Comparison of ENCODE assay signal across 1 cellular context in genomic region chr2:142742301-142743214, GRCh38.
TF ChIP-seq lines count a peak whose summit lies in the region.

No MANE protein-coding gene starts in this region.

TF ChIP-seq in HepG2, 621 proteins besides CTCF, POLR2A, EP300 and RAD21 (continued from another document):
- TF ChIP-seq GPBP1L1 (CRISPR knock-in tag; IDR thresholded peaks at IDR 0.05), result no peak
- no peak for TF ChIP-seq ARNTL (CRISPR knock-in tag; IDR thresholded peaks at IDR 0.05)
- TF ChIP-seq MIER3 (CRISPR knock-in tag; IDR thresholded peaks at IDR 0.05; ENCODE audit: borderline replicate concordance), result no peak
